1 cellular context compared by ENCODE assay signal in genomic region chr4:104494161-104494560, GRCh38.
TF ChIP-seq lines count a peak whose summit lies in the region.

No MANE protein-coding gene starts in this region.

TF ChIP-seq in HCT116, 20 proteins besides CTCF, POLR2A, EP300 and RAD21 (continued from another document):
- TF ChIP-seq, protein P1, sequence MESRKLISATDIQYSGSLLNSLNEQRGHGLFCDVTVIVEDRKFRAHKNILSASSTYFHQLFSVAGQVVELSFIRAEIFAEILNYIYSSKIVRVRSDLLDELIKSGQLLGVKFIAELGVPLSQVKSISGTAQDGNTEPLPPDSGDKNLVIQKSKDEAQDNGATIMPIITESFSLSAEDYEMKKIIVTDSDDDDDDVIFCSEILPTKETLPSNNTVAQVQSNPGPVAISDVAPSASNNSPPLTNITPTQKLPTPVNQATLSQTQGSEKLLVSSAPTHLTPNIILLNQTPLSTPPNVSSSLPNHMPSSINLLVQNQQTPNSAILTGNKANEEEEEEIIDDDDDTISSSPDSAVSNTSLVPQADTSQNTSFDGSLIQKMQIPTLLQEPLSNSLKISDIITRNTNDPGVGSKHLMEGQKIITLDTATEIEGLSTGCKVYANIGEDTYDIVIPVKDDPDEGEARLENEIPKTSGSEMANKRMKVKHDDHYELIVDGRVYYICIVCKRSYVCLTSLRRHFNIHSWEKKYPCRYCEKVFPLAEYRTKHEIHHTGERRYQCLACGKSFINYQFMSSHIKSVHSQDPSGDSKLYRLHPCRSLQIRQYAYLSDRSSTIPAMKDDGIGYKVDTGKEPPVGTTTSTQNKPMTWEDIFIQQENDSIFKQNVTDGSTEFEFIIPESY (IDR thresholded peaks at IDR 0.05; ENCODE audit: extremely low read depth, insufficient replicate concordance, low read length): no peak
- TF ChIP-seq, protein P2, sequence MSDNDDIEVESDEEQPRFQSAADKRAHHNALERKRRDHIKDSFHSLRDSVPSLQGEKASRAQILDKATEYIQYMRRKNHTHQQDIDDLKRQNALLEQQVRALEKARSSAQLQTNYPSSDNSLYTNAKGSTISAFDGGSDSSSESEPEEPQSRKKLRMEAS (IDR thresholded peaks at IDR 0.05): no peak
- TF ChIP-seq POLR2AphosphoS5 (IDR thresholded peaks at IDR 0.05; ENCODE audit: low read depth, low read length): no peak
- TF ChIP-seq EZH2 (IDR thresholded peaks at IDR 0.05): no peak
- TF ChIP-seq SRF (IDR thresholded peaks at IDR 0.05; ENCODE audit: low read depth): no peak
- no peak for TF ChIP-seq ELF1 (IDR thresholded peaks at IDR 0.05; ENCODE audit: borderline replicate concordance, low read depth)
- no peak for TF ChIP-seq ZFX (IDR thresholded peaks at IDR 0.05)
- TF ChIP-seq ZNF274 (IDR thresholded peaks at IDR 0.05; ENCODE audit: low read depth, low read length): no peak
- TF ChIP-seq SIN3A (IDR thresholded peaks at IDR 0.05; ENCODE audit: low read depth): no peak
- no peak for TF ChIP-seq FOSL1 (IDR thresholded peaks at IDR 0.05; ENCODE audit: low read depth)
- TF ChIP-seq EGR1 (IDR thresholded peaks at IDR 0.05; ENCODE audit: low read depth): no peak
- no peak for TF ChIP-seq YY1 (IDR thresholded peaks at IDR 0.05; ENCODE audit: extremely low read depth, insufficient replicate concordance, low read depth, low read length)
- TF ChIP-seq EZH2phosphoT487 (IDR thresholded peaks at IDR 0.05; ENCODE audit: borderline replicate concordance): no peak
- no peak for TF ChIP-seq SP1 (IDR thresholded peaks at IDR 0.05; ENCODE audit: low read depth)
- TF ChIP-seq CEBPB (IDR thresholded peaks at IDR 0.05; ENCODE audit: low read depth): no peak
- no peak for TF ChIP-seq CBX3 (IDR thresholded peaks at IDR 0.05; ENCODE audit: low read depth)
